ENCODE assay signal across 19 cellular contexts in the genomic region with DNA sequence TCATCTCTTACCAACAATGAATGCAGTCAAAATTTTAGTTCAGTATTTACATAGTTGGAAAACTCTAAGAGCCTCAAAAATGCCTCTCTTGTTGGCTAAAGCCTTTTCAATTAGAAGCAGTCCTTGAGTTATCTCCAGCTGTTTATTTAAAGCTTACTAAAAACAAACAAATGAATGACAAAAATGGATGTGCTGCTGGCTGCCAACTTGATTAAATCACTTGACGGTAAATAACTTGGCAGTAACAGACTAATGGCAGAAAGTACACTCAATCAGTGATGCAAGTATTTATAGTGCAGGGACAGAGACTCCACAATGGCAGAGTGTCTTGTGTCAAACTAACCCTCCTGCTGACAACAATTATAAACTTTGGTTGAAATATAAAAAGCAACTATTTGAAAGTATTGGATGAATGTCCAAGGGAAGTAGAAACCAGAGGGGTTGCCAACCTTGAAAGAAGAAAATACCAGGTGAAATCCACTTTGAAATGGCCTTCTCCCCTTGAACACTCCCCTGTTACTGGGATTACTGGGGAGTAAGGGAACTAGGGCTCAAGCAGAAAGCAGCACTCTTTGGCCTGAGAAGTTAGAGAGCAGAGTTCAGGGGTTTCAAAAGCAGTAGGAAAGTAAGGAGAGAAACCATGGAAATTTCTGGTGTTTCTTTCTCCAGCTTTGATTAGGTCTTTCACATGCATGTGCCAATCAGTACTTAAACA.
DNase-seq lines count a peak whose midpoint lies in the region; ATAC-seq lines count a peak whose summit lies in the region.
"Had no signal": no experiment of that assay in that cellular context is flagged by ENCODE, and none has a peak within 500 bp of the region (broad histone marks: within the 10 kb centered on the region; RNA-seq: fewer than 3 reads in every experiment).

No MANE protein-coding gene starts in this region.

- H3K4me3 ChIP-seq in MG63, result no peak overlapping the region
- no peak overlapping the region for H3K4me3 ChIP-seq in adipocyte (ENCODE audit: low read length)
- no peak overlapping the region for H3K4me3 ChIP-seq in right cardiac atrium (ENCODE audit: low read length)
- H3K4me3 ChIP-seq: dorsolateral prefrontal cortex, lower lobe of right lung had no signal

- H3K27me3 ChIP-seq in MG63 (no peaks in the 10 kb centered on the region), adipocyte (replicated peaks; ENCODE audit: control insufficient read depth, insufficient read depth, low read length) (no peaks in the 10 kb centered on the region), right cardiac atrium (ENCODE audit: control insufficient read depth, insufficient read depth) (no peaks in the 10 kb centered on the region)
- H3K27me3 ChIP-seq: dorsolateral prefrontal cortex had no signal

- no peaks in the 10 kb centered on the region for H3K36me3 ChIP-seq in MG63
- H3K36me3 ChIP-seq in adipocyte (ENCODE audit: control insufficient read depth, insufficient read depth, low read length, severe bottlenecking), result no peaks in the 10 kb centered on the region
- H3K36me3 ChIP-seq: lower lobe of right lung had no signal

- H3K27ac ChIP-seq in right cardiac atrium (ENCODE audit: low read length), result peak overlapping the region; percentile 91
- H3K27ac ChIP-seq: dorsolateral prefrontal cortex, lower lobe of right lung had no signal

- WGBS in right cardiac atrium, result 43% methylated on average over 1 of the region's 1 CpG

- H3K4me1 ChIP-seq in adipocyte (ENCODE audit: control insufficient read depth, insufficient read depth, low read length), result no peaks in the 10 kb centered on the region
- peaks cover 3% of the 10 kb centered on the region for H3K4me1 ChIP-seq in right cardiac atrium (ENCODE audit: control insufficient read depth, insufficient read depth, low read length)
- H3K4me1 ChIP-seq: lower lobe of right lung had no signal

- ATAC-seq in right cardiac atrium, result peak; percentile 40 to 64
- ATAC-seq in GM18873 (IDR thresholded peaks at IDR 0.05; ENCODE audit: low FRiP score, unreplicated experiment), result no peak
- ATAC-seq: activated naive CD8-positive, alpha-beta T cell treated with anti-CD3 and anti-CD28 coated beads, Interleukin-2, amount 50 U/mL, for 24 hours; natural killer cell treated with Interleukin-12 subunit alpha and Interleukin-12 subunit beta and Interleukin-15 and Interleukin-18, amount 100 ng/mL, for 72 hours; stimulated activated naive CD8-positive, alpha-beta T cell treated with anti-CD3 and anti-CD28 coated beads, Interleukin-15, amount 100 ng/mL, for 72 hours had no signal

- intact Hi-C loops in right cardiac atrium (cut with DNase I), result no loop called here

- H3K9ac ChIP-seq in adipocyte (ENCODE audit: low read length), result no peak overlapping the region

- H3K9me3 ChIP-seq in MG63 (peaks cover 2% of the 10 kb centered on the region; the same call in 1 of the 2 replicates), adipocyte (ENCODE audit: control insufficient read depth, low read length) (peaks cover 20% of the 10 kb centered on the region), right cardiac atrium (ENCODE audit: control insufficient read depth, low read length) (no peaks in the 10 kb centered on the region)
- H3K9me3 ChIP-seq: lower lobe of right lung had no signal

- DNase-seq in EH (ENCODE audit: low read depth) (peak; percentile 46), MG63 (peak; percentile 2), adipocyte (ENCODE audit: low read depth) (peak; percentile 42), right cardiac atrium (no peak), NCI-H1092 treated with DMSO at 0.1 percent for 48 hours (lab: John Stamatoyannopoulos, UW) (no peak)
- DNase-seq in activated effector memory CD4-positive, alpha-beta T cell treated with anti-CD3 and anti-CD28 coated beads, Interleukin-2, amount 50 U/mL, for 16 hours, result no peak
- DNase-seq in activated CD4-positive, alpha-beta T cell treated with anti-CD3 and anti-CD28 coated beads for 48 hours, result no peak
- DNase-seq: activated gamma-delta T cell treated with Interleukin-2 at 50 U/mL for 16 hours; activated naive CD8-positive, alpha-beta T cell treated with anti-CD3 and anti-CD28 coated beads, Interleukin-2, amount 50 U/mL, for 24 hours; CD8-positive, alpha-beta memory T cell; dorsolateral prefrontal cortex; KBM-7; lower lobe of right lung; NCI-H146; NCI-H2171; small intestine; stimulated activated naive CD8-positive, alpha-beta T cell treated with anti-CD3 and anti-CD28 coated beads, Interleukin-15, amount 100 ng/mL, for 72 hours had no signal

Comparison
In these comparisons a context has a peak if more than half of its experiments do, and no peak if none do; other contexts are left out.
1. DNase-seq: peak in EH (single experiment), MG63 (single experiment) and adipocyte (single experiment); none in right cardiac atrium (0 of 3), NCI-H1092 treated with DMSO at 0.1 percent for 48 hours (single experiment), activated effector memory CD4-positive, alpha-beta T cell treated with anti-CD3 and anti-CD28 coated beads, Interleukin-2, amount 50 U/mL, for 16 hours (single experiment) and activated CD4-positive, alpha-beta T cell treated with anti-CD3 and anti-CD28 coated beads for 48 hours (single experiment).